2 cellular contexts compared by ENCODE assay signal in the genomic region with DNA sequence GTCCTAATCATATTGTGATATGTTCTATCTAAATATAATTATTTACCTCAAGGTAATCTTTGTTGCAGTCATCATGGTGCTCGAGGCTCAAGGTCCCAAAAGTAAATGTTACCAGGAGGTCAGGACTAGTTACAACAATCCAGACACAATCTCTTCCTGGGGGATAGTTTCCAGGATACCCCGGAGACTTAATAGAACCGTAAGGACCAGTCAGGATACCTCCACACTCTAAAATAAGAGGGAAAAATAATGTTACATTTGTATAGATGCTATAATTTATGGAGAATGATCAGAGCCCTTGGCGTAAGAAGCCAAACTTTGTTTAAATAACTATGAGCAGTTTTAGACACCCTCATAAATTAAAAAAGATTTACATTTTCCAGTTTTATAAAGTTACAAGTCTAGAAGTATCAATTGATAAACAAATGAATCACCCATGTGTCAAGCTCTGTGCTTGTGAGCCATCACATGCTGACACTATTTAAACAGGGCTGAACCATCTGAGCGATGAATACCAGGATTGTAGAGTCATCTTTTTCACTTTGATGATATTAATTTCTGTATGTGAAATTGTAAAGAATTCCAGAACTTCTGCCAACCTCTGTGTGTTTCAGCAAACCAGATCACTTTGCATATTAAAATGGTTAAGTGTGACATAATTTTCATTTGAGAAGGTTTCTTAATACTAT.
TF ChIP-seq lines count a peak whose summit lies in the region.

No MANE protein-coding gene starts in this region.

TF ChIP-seq in HCT116, 20 proteins besides CTCF, POLR2A, EP300 and RAD21 (continued from another document):
- TF ChIP-seq YY1 (IDR thresholded peaks at IDR 0.05; ENCODE audit: extremely low read depth, insufficient replicate concordance, low read depth, low read length) (no peak), REST (IDR thresholded peaks at IDR 0.05; ENCODE audit: low read depth) (no peak)

TF ChIP-seq in SK-N-SH, 30 proteins besides CTCF, POLR2A, EP300 and RAD21:
- TF ChIP-seq FOSL2 (IDR thresholded peaks at IDR 0.05; ENCODE audit: borderline replicate concordance, low read depth), result peak; percentile 76; the same call in 1 of the 2 replicates
- no peak for TF ChIP-seq ELF1 (IDR thresholded peaks at IDR 0.05)
- TF ChIP-seq JUND (IDR thresholded peaks at IDR 0.05), result peak; percentile 70
- peak; percentile 59; the same call in 1 of the 2 replicates for TF ChIP-seq MAX (IDR thresholded peaks at IDR 0.05; ENCODE audit: low read depth)
- no peak for TF ChIP-seq USF1 (IDR thresholded peaks at IDR 0.05; ENCODE audit: borderline replicate concordance, low read depth)
- TF ChIP-seq TCF12 (IDR thresholded peaks at IDR 0.05), result peak; percentile 68
- 0 out of 2 replicates have a peak, but pooled peaks have one; percentile 37 for TF ChIP-seq TEAD4 (IDR thresholded peaks at IDR 0.05; ENCODE audit: borderline replicate concordance, insufficient read depth)
- TF ChIP-seq, protein P1, sequence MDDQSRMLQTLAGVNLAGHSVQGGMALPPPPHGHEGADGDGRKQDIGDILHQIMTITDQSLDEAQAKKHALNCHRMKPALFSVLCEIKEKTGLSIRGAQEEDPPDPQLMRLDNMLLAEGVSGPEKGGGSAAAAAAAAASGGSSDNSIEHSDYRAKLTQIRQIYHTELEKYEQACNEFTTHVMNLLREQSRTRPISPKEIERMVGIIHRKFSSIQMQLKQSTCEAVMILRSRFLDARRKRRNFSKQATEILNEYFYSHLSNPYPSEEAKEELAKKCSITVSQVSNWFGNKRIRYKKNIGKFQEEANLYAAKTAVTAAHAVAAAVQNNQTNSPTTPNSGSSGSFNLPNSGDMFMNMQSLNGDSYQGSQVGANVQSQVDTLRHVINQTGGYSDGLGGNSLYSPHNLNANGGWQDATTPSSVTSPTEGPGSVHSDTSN (IDR thresholded peaks at IDR 0.05), result peak; percentile 75
